8 cellular contexts compared by ENCODE assay signal in the genomic region with DNA sequence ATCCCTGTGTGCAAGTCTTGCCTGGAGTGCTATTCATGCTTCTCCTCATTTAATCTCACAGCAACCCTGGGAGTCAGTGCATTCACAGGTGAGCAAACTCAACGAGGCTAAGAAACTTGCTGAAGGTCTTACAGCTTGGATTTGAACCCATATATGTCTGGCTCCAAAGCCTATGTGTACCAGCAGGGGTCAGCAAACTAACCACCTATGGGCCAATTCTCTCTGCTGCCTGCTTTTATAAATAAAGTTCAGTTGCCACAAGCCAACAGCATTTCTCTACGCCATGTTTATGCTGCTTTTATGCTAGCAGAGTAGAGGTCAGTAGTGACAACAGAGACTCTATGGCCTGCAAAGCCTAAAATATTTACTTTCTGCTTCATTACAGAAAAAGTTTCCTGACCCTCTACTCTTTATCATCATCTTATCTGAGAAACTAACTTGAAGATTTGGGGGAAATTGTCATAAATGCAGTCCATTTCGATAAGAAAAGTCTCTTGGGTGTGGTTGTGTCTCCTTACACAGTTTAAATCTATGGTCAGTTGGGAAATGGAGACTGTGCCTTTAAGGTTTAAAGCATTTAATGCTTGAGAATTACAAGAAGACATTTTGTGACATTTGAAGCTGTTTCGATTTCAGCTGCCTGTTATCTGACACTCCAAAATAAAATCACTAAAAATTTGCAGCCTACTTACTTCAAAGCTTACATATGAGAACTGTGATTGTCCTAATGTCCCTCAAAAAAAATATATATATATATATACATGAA.
DNase-seq lines count a peak whose midpoint lies in the region; ATAC-seq and TF ChIP-seq lines count a peak whose summit lies in the region.

No MANE protein-coding gene starts in this region.

- H3K9me3 Mint-ChIP-seq in Calu3 (ENCODE audit: low read depth, unreplicated experiment), result no peaks in the 10 kb centered on the region

- no peaks in the 10 kb centered on the region for H3K27me3 Mint-ChIP-seq in Calu3 (ENCODE audit: unreplicated experiment)

- H3K4me1 Mint-ChIP-seq in Calu3 (ENCODE audit: low read depth, unreplicated experiment), result no peaks in the 10 kb centered on the region

- ATAC-seq in GM18909 (IDR thresholded peaks at IDR 0.05; ENCODE audit: poor library complexity, unreplicated experiment) (peak; percentile 77), HG03520 (IDR thresholded peaks at IDR 0.05; ENCODE audit: unreplicated experiment) (peak; percentile 85), left lobe of liver (peak; percentile 81), GM19023 (IDR thresholded peaks at IDR 0.05; ENCODE audit: unreplicated experiment) (no peak), GM19324 (IDR thresholded peaks at IDR 0.05; ENCODE audit: low FRiP score, unreplicated experiment) (no peak)

- no peak overlapping the region for H3K4me3 Mint-ChIP-seq in Calu3 (ENCODE audit: low read depth, unreplicated experiment)

- DNase-seq in Calu3 (peak; percentile 54), left lobe of liver (ENCODE audit: low spot score) (no peak), NCI-H748 (lab: John Stamatoyannopoulos, UW; ENCODE audit: unreplicated experiment) (no peak)
- DNase-seq in activated CD4-positive, alpha-beta T cell treated with anti-CD3 and anti-CD28 coated beads, Interleukin-2, amount 50 U/mL, for 48 hours, result peak; percentile 2 to 18

- H3K36me3 Mint-ChIP-seq in Calu3 (ENCODE audit: insufficient read depth, unreplicated experiment), result no peaks in the 10 kb centered on the region

- H3K27ac Mint-ChIP-seq in Calu3 (ENCODE audit: unreplicated experiment), result no peak overlapping the region

- TF ChIP-seq CTCF in Calu3 (IDR thresholded peaks at IDR 0.05; ENCODE audit: unreplicated experiment), result peak; percentile 55

- CTCF ChIA-PET in Calu3 (lab: Charles Lee), result interaction anchor here (0.7 kb wide), 1 partner anchor 191 kb away, joined by 3 read pairs; no protein-coding TSS in a partner anchor

- intact Hi-C loops in Calu3 (cut with micrococcal nuclease; ENCODE audit: unreplicated experiment), result loop anchor here (2.0 kb wide), 2 partner anchors 127 to 355 kb away; no protein-coding TSS in a partner anchor

- BruUV-seq in Calu3 (replicated peaks; lab: Mats Ljungman, UMichigan), result no TSS peak

Comparison
In these comparisons a context has a peak if more than half of its experiments do, and no peak if none do; other contexts are left out.
1. DNase-seq: peak in Calu3 (single experiment) and activated CD4-positive, alpha-beta T cell treated with anti-CD3 and anti-CD28 coated beads, Interleukin-2, amount 50 U/mL, for 48 hours (2 of 2); none in left lobe of liver (single experiment) and NCI-H748 (single experiment).
2. ATAC-seq: peak in GM18909 (single experiment), HG03520 (single experiment) and left lobe of liver (single experiment); none in GM19023 (single experiment) and GM19324 (single experiment).